In genomic region chr2:217926801-217927200, GRCh38 we compare ENCODE assay signal across 18 cellular contexts.
A peak's percentile ranks its signal among the peaks of the same experiment; 100 is the strongest.
DNase-seq lines count a peak whose midpoint lies in the region; ATAC-seq and TF ChIP-seq lines count a peak whose summit lies in the region.
"Had no signal": no experiment of that assay in that cellular context is flagged by ENCODE, and none has a peak within 500 bp of the region (broad histone marks: within the 10 kb centered on the region; RNA-seq: fewer than 3 reads in every experiment).

No MANE protein-coding gene starts in this region.

- H3K4me1 Mint-ChIP-seq in H9, result peaks cover 22 to 36% of the 10 kb centered on the region in 2 experiments

- H3K14ac ChIP-seq in H9 (ENCODE audit: insufficient read depth, low read length), result no peak overlapping the region

- H4K8ac ChIP-seq in H9 (replicated peaks; ENCODE audit: insufficient read length, low read depth, low read length), result no peak overlapping the region

- H3K4me3 Mint-ChIP-seq in H9, result no peak overlapping the region
- H3K4me3 Mint-ChIP-seq: activated CD4-positive, alpha-beta T cell treated with anti-CD3 and anti-CD28 coated beads, Interleukin-2, amount 10 ng/mL, durations not matched to agents 24 days and 14 days; activated CD8-positive, alpha-beta memory T cell treated with anti-CD3 and anti-CD28 coated beads, Interleukin-2, amount 10 ng/mL, durations not matched to agents 7 days and 5 days; activated naive CD8-positive, alpha-beta T cell treated with anti-CD3 and anti-CD28 coated beads for 36 hours; brain; neural crest cell had no signal

- no peak overlapping the region for H3K4me2 ChIP-seq in H9 (ENCODE audit: insufficient read depth, insufficient read length, low read length)

- H3K27ac ChIP-seq in body of pancreas (peak overlapping the region in 3 of 4 donors; percentile 73 to 81 (median 78)), heart right ventricle (peak overlapping the region in 9 of 10 donors; percentile 89 to 99 (median 96)), psoas muscle (peak overlapping the region; percentile 87), tibial nerve (peak overlapping the region in 3 of 4 donors; percentile 66 to 91 (median 85)), H9 (ENCODE audit: insufficient read length, low read depth, low read length) (no peak overlapping the region)

- H4K5ac ChIP-seq in H9 (ENCODE audit: insufficient read length, low read depth, low read length), result no peak overlapping the region

- H3K23ac ChIP-seq in H9 (ENCODE audit: insufficient read length, low read depth, low read length), result no peak overlapping the region

- no peaks in the 10 kb centered on the region for H3K79me2 ChIP-seq in H9 (ENCODE audit: insufficient read depth, low read length)

- intact Hi-C loops in body of pancreas (cut with DNase I) (no loop called here), heart right ventricle (cut with DNase I) (no loop called here), psoas muscle (cut with DNase I) (no loop called here)

- no peak for TF ChIP-seq CTCF in body of pancreas (IDR thresholded peaks at IDR 0.05)
- TF ChIP-seq CTCF in heart right ventricle (IDR thresholded peaks at IDR 0.05), result peak in 1 of 9 donors; percentile 6
- TF ChIP-seq CTCF in psoas muscle (IDR thresholded peaks at IDR 0.05), result no peak
- TF ChIP-seq CTCF in tibial nerve (IDR thresholded peaks at IDR 0.05), result no peak
- no peak for TF ChIP-seq CTCF in H9 (conservative IDR thresholded peaks at IDR 0.05)

- H3K36me3 ChIP-seq in body of pancreas (replicated peaks in 1 of 2; ENCODE audit: insufficient read depth in 1 of 2, low read depth in 2 of 2) (no peaks in the 10 kb centered on the region), heart right ventricle (peaks cover 0 to 25% (median 0%) of the 10 kb centered on the region in 9 donors), psoas muscle (ENCODE audit: insufficient read depth in 1 of 2, low read depth in 1 of 2) (no peaks in the 10 kb centered on the region), tibial nerve (no peaks in the 10 kb centered on the region)

- H2BK5ac ChIP-seq in H9 (ENCODE audit: insufficient read length, low read length), result no peak overlapping the region

- H3K9me3 ChIP-seq in body of pancreas, result no peaks in the 10 kb centered on the region
- no peaks in the 10 kb centered on the region for H3K9me3 ChIP-seq in heart right ventricle
- no peaks in the 10 kb centered on the region for H3K9me3 ChIP-seq in psoas muscle
- H3K9me3 ChIP-seq in tibial nerve, result no peaks in the 10 kb centered on the region
- H3K9me3 ChIP-seq in H9 (ENCODE audit: control insufficient read depth, low read depth, low read length), result no peaks in the 10 kb centered on the region

- no peak overlapping the region for H2AK5ac ChIP-seq in H9 (ENCODE audit: insufficient read length, low read length)

- no peak overlapping the region for H4K91ac ChIP-seq in H9 (ENCODE audit: insufficient read length, low read depth, low read length)

- H3K4me3 ChIP-seq in body of pancreas, result no peak overlapping the region
- H3K4me3 ChIP-seq in heart right ventricle, result no peak overlapping the region
- H3K4me3 ChIP-seq in psoas muscle, result no peak overlapping the region
- no peak overlapping the region for H3K4me3 ChIP-seq in tibial nerve

- H3K9me3 Mint-ChIP-seq in H9, result no peaks in the 10 kb centered on the region
- H3K9me3 Mint-ChIP-seq: activated CD4-positive, alpha-beta T cell treated with anti-CD3 and anti-CD28 coated beads, Interleukin-2, amount 10 ng/mL, durations not matched to agents 24 days and 14 days; activated naive CD8-positive, alpha-beta T cell treated with anti-CD3 and anti-CD28 coated beads for 36 hours; brain; neural crest cell had no signal

- no peak overlapping the region for H2AFZ ChIP-seq in H9 (ENCODE audit: low read length)

- ATAC-seq in body of pancreas, result no peak
- no peak for ATAC-seq in heart right ventricle
- ATAC-seq in psoas muscle, result no peak
- ATAC-seq in HG02938 (IDR thresholded peaks at IDR 0.05; ENCODE audit: unreplicated experiment), result no peak
- ATAC-seq: activated CD8-positive, alpha-beta memory T cell treated with anti-CD3 and anti-CD28 coated beads, Interleukin-2, amount 10 ng/mL, durations not matched to agents 7 days and 5 days had no signal

- H2BK15ac ChIP-seq in H9 (ENCODE audit: low read depth, low read length), result no peak overlapping the region

- peaks cover 1% of the 10 kb centered on the region for H3K27me3 Mint-ChIP-seq in H9 (ENCODE audit: low read depth)
- H3K27me3 Mint-ChIP-seq: brain had no signal

- no peak overlapping the region for H3K18ac ChIP-seq in H9 (ENCODE audit: insufficient read length, low read depth, low read length)

- TF ChIP-seq POLR2A in body of pancreas (IDR thresholded peaks at IDR 0.05), result no peak
- no peak for TF ChIP-seq POLR2A in tibial nerve (IDR thresholded peaks at IDR 0.05)

- H3K27me3 ChIP-seq in body of pancreas, result no peaks in the 10 kb centered on the region
- H3K27me3 ChIP-seq in heart right ventricle, result no peaks in the 10 kb centered on the region
- no peaks in the 10 kb centered on the region for H3K27me3 ChIP-seq in psoas muscle (ENCODE audit: insufficient read depth in 3 of 3, low read length in 2 of 3)
- H3K27me3 ChIP-seq in tibial nerve, result no peaks in the 10 kb centered on the region
- H3K27me3 ChIP-seq in H9 (ENCODE audit: insufficient read depth, low read length), result no peaks in the 10 kb centered on the region

- H3K36me3 Mint-ChIP-seq in H9 (ENCODE audit: insufficient read depth in 1 of 3, low read depth in 3 of 3), result no peaks in the 10 kb centered on the region; a peak in 1 of 7 replicates
- H3K36me3 Mint-ChIP-seq: activated CD8-positive, alpha-beta memory T cell treated with anti-CD3 and anti-CD28 coated beads, Interleukin-2, amount 10 ng/mL, durations not matched to agents 7 days and 5 days; activated naive CD8-positive, alpha-beta T cell treated with anti-CD3 and anti-CD28 coated beads for 36 hours; brain had no signal

- H3K4me1 ChIP-seq in body of pancreas, result peaks cover 89% of the 10 kb centered on the region
- H3K4me1 ChIP-seq in heart right ventricle, result peaks cover 79 to 100% (median 98%) of the 10 kb centered on the region in 9 donors
- H3K4me1 ChIP-seq in psoas muscle, result peaks cover 84% of the 10 kb centered on the region
- H3K4me1 ChIP-seq in tibial nerve, result peaks cover 3 to 99% (median 74%) of the 10 kb centered on the region in 4 donors
- peaks cover 4% of the 10 kb centered on the region; the same call in 1 of the 2 replicates for H3K4me1 ChIP-seq in H9 (ENCODE audit: insufficient read depth, low read length)

- WGBS in body of pancreas, 2 donors, result 79 to 100% methylated on average over 1 to 2 of the region's 2 CpGs
- 64 to 81% methylated on average over 2 of the region's 2 CpGs for WGBS in heart right ventricle, 2 donors
- WGBS in psoas muscle, 3 donors, result 72 to 93% (median 92%) methylated on average over 2 of the region's 2 CpGs
- 83 to 84% methylated on average over 1 to 2 of the region's 2 CpGs for WGBS in tibial nerve, 2 donors
- WGBS in H9 (ENCODE audit: extremely low coverage, insufficient read length, low lambda C conversion rate), result no CpG with 5 or more reads among the region's 2 CpGs

- no peak overlapping the region for H3K56ac ChIP-seq in H9 (ENCODE audit: insufficient read length, low read depth, low read length)

- H3K9ac ChIP-seq in H9 (ENCODE audit: extremely low read depth, insufficient read length, low read length), result no peak overlapping the region

- no peak overlapping the region for H3K4ac ChIP-seq in H9 (ENCODE audit: low read depth, low read length)

- peak overlapping the region in 1 of 3 experiments; percentile 62; a peak in 2 of 7 replicates for H3K27ac Mint-ChIP-seq in H9
- H3K27ac Mint-ChIP-seq: activated CD4-positive, alpha-beta T cell treated with anti-CD3 and anti-CD28 coated beads, Interleukin-2, amount 10 ng/mL, durations not matched to agents 24 days and 14 days; activated CD8-positive, alpha-beta memory T cell treated with anti-CD3 and anti-CD28 coated beads, Interleukin-2, amount 10 ng/mL, durations not matched to agents 7 days and 5 days; activated naive CD8-positive, alpha-beta T cell treated with anti-CD3 and anti-CD28 coated beads for 36 hours; brain had no signal

- no peak for TF ChIP-seq EP300 in tibial nerve (IDR thresholded peaks at IDR 0.05)

- H2BK120ac ChIP-seq in H9 (ENCODE audit: low read depth, low read length, poor library complexity, severe bottlenecking), result no peak overlapping the region

- DNase-seq in body of pancreas, result no peak
- DNase-seq in heart right ventricle, result no peak
- peak; percentile 2 to 30 for DNase-seq in psoas muscle
- DNase-seq in tibial nerve (ENCODE audit: low spot score in 2 of 2), result no peak
- no peak for DNase-seq in stimulated activated CD4-positive, alpha-beta T cell treated with anti-CD3 and anti-CD28 coated beads, Interleukin-15, amount 100 ng/mL, for 24 hours
- no peak for DNase-seq in germinal center (ENCODE audit: low spot score)
- DNase-seq in H9, result no peak
- DNase-seq: activated CD4-positive, alpha-beta T cell treated with anti-CD3 and anti-CD28 coated beads, Interleukin-2, amount 10 ng/mL, durations not matched to agents 24 days and 14 days; activated CD8-positive, alpha-beta memory T cell treated with anti-CD3 and anti-CD28 coated beads, Interleukin-2, amount 10 ng/mL, durations not matched to agents 7 days and 5 days; activated naive CD8-positive, alpha-beta T cell treated with anti-CD3 and anti-CD28 coated beads for 36 hours; islet precursor cell; MM.1S; NCI-H1694; NCI-H748 treated with DMSO at 0.1 percent for 48 hours; SHP77 treated with DMSO at 0.1 percent for 48 hours had no signal

- no peak overlapping the region for H2BK12ac ChIP-seq in H9 (ENCODE audit: insufficient read length, low read depth, low read length)

- H3K79me1 ChIP-seq in H9 (ENCODE audit: insufficient read depth, low read depth, low read length, poor library complexity, severe bottlenecking), result no peaks in the 10 kb centered on the region

- H2BK20ac ChIP-seq in H9 (ENCODE audit: low read depth, low read length, poor library complexity, severe bottlenecking), result no peak overlapping the region

- no peak overlapping the region for H3T11ph ChIP-seq in H9 (ENCODE audit: low read length)

- no peaks in the 10 kb centered on the region for H3K23me2 ChIP-seq in H9 (ENCODE audit: insufficient read length, low read depth, low read length, poor library complexity, severe bottlenecking)

- no peaks in the 10 kb centered on the region for H4K20me1 ChIP-seq in H9 (ENCODE audit: control insufficient read depth, insufficient read depth, insufficient read length)

Comparison
In these comparisons a context has a peak if more than half of its experiments do, and no peak if none do; other contexts are left out.
1. DNase-seq: peak in psoas muscle (2 of 2); none in body of pancreas (0 of 4), heart right ventricle (0 of 2), tibial nerve (0 of 2), stimulated activated CD4-positive, alpha-beta T cell treated with anti-CD3 and anti-CD28 coated beads, Interleukin-15, amount 100 ng/mL, for 24 hours (single experiment), germinal center (single experiment) and H9 (single experiment).